8 cellular contexts compared by ENCODE assay signal in the genomic region with DNA sequence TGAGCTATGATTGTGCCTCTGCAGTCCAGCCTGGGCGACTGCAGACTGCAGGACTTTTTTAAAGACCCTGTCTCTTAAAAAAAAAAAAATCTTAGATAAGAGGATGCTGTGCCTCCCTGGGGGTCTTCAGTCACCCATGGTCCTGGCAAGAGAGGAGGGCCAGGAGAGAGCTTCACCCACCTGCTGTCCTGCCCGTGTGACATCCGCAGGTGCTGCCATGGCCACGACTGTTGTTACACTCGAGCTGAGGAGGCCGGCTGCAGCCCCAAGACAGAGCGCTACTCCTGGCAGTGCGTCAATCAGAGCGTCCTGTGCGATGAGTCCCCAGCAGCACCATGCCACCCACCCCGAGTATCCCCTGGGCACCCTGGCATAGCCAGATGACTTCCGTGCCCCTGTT. TPM values are rescaled to one million over a fixed set of nuclear protein-coding genes. Genes with fewer than 3 reads are reported as not detected.
A peak's percentile ranks its signal among the peaks of the same experiment; 100 is the strongest.
DNase-seq lines count a peak whose midpoint lies in the region; ATAC-seq, FAIRE-seq and TF ChIP-seq lines count a peak whose summit lies in the region.
"Not testable (repeated sequence)": the region's sequence is repeated elsewhere in the genome, so short reads cannot be mapped to it uniquely, and the experiment has no call there.

No MANE protein-coding gene starts in this region.

- FAIRE-seq in kidney (lab: Jason Lieb, UNC), result not testable (repeated sequence)

- H3K27me3 Mint-ChIP-seq in CD14-positive monocyte (ENCODE audit: low read depth in 3 of 3); mesothelial cell of epicardium (ENCODE audit: low read depth); type B pancreatic cell: not testable (repeated sequence)

- H3K9me3 ChIP-seq in colonic mucosa; kidney (ENCODE audit: control insufficient read depth in 1 of 2, low read length in 2 of 2): not testable (repeated sequence)

- TF ChIP-seq CTCF in CD14-positive monocyte (IDR thresholded peaks at IDR 0.05); colonic mucosa (IDR thresholded peaks at IDR 0.05); kidney (IDR thresholded peaks at IDR 0.05; ENCODE audit: borderline replicate concordance, extremely low read depth, insufficient read depth); mesothelial cell of epicardium (IDR thresholded peaks at IDR 0.05; ENCODE audit: unreplicated experiment); type B pancreatic cell (conservative IDR thresholded peaks at IDR 0.05): not testable (repeated sequence)

- H3K27ac Mint-ChIP-seq in CD14-positive monocyte, mesothelial cell of epicardium, type B pancreatic cell: not testable (repeated sequence)

- ATAC-seq in sciatic nerve, result not testable (repeated sequence)

- not testable (repeated sequence) for H3K4me1 ChIP-seq in colonic mucosa; kidney (ENCODE audit: control insufficient read depth in 1 of 2, insufficient read depth in 1 of 2, low read depth in 1 of 2, low read length in 2 of 2)

- not testable (repeated sequence) for H3K4me3 Mint-ChIP-seq in CD14-positive monocyte, mesothelial cell of epicardium, type B pancreatic cell

- peak; percentile 34 for DNase-seq in CD14-positive monocyte (ENCODE audit: low spot score)
- peak; percentile 23 for DNase-seq in activated CD4-positive, CD25-positive, alpha-beta regulatory T cell treated with anti-CD3 and anti-CD28 coated beads, Interleukin-2, amount 50 U/mL, for 72 hours
- peak; percentile 52 for DNase-seq in activated CD8-positive, alpha-beta memory T cell treated with anti-CD3 and anti-CD28 coated beads, Interleukin-2, amount 50 U/mL, for 48 hours
- DNase-seq in colonic mucosa, result peak; percentile 17
- peak; percentile 52 for DNase-seq in kidney
- peak; percentile 16 to 35 for DNase-seq in mesothelial cell of epicardium (ENCODE audit: low spot score in 2 of 2, unreplicated experiment in 2 of 2)
- peak; percentile 43 for DNase-seq in sciatic nerve (ENCODE audit: low spot score)
- peak; percentile 63 for DNase-seq in type B pancreatic cell (ENCODE audit: extremely low spot score, unreplicated experiment)

- intact Hi-C loops in CD14-positive monocyte (cut with micrococcal nuclease); colonic mucosa (cut with DNase I); kidney (cut with DNase I); sciatic nerve (cut with DNase I): not testable (repeated sequence)

- H3K36me3 ChIP-seq in colonic mucosa; kidney (ENCODE audit: control insufficient read depth in 1 of 2, insufficient read depth in 2 of 2, low read length in 2 of 2): not testable (repeated sequence)

- H3K9me3 Mint-ChIP-seq in CD14-positive monocyte, mesothelial cell of epicardium, type B pancreatic cell: not testable (repeated sequence)

- not testable (repeated sequence) for H3K4me3 ChIP-seq in colonic mucosa; kidney (ENCODE audit: low read length in 2 of 2)

- not testable (repeated sequence) for H3K27me3 ChIP-seq in colonic mucosa

- not testable (repeated sequence) for H3K4me1 Mint-ChIP-seq in CD14-positive monocyte; mesothelial cell of epicardium; type B pancreatic cell (ENCODE audit: unreplicated experiment)

- H3K9ac ChIP-seq in colonic mucosa (ENCODE audit: low read depth in 2 of 2, low read length in 2 of 2); kidney (ENCODE audit: low read length in 2 of 2): not testable (repeated sequence)

- not testable (repeated sequence) for H3K27ac ChIP-seq in colonic mucosa; kidney (ENCODE audit: low read depth in 2 of 2, low read length in 2 of 2)

- not testable (repeated sequence) for H3K36me3 Mint-ChIP-seq in CD14-positive monocyte, mesothelial cell of epicardium, type B pancreatic cell

RNA-seq across cellular contexts. Expression of gene SULT1A4, which starts 22.6 kb away (rescaled TPM):
- 100 to 1,000 TPM; 110 to 133 TPM for polyA plus RNA-seq in CD14-positive monocyte
- 10 to 100 TPM; 32.0 to 63.9 TPM for total RNA-seq in colonic mucosa
- total RNA-seq in kidney, result 18.8 TPM
- 2.5 TPM for polyA plus RNA-seq in kidney (ENCODE audit: insufficient read depth, low read depth, low replicate concordance)
- total RNA-seq in mesothelial cell of epicardium, result 2.0 to 3.2 TPM (median 2.6 TPM) in 3 replicates
- total RNA-seq in sciatic nerve, result 3.3 TPM
- 3.5 and 3.6 TPM in 2 replicates for total RNA-seq in type B pancreatic cell (ENCODE audit: low replicate concordance)

RNA-seq across cellular contexts. Expression of gene NPIPB12, which starts 23.9 kb away (rescaled TPM):
- polyA plus RNA-seq in CD14-positive monocyte (under 1 TPM; 0.28 to 0.46 TPM), kidney (ENCODE audit: insufficient read depth, low read depth, low replicate concordance) (10.6 TPM)
- total RNA-seq in colonic mucosa (10 to 100 TPM; 24.6 to 71.6 TPM), kidney (68.1 TPM), mesothelial cell of epicardium (97.9 to 109 TPM (median 105 TPM) in 3 replicates), sciatic nerve (47.5 TPM), type B pancreatic cell (ENCODE audit: low replicate concordance) (40.1 and 50.2 TPM in 2 replicates)

RNA-seq across cellular contexts. Expression of gene SLX1B, which starts 27.9 kb away (rescaled TPM):
- polyA plus RNA-seq in CD14-positive monocyte (10 to 100 TPM; 34.4 to 37.7 TPM), kidney (ENCODE audit: insufficient read depth, low read depth, low replicate concordance) (7.0 TPM)
- total RNA-seq in colonic mucosa (10 to 100 TPM; 30.1 to 33.4 TPM), kidney (35.5 TPM), mesothelial cell of epicardium (33.5 to 45.5 TPM (median 43.0 TPM) in 3 replicates), sciatic nerve (12.3 TPM), type B pancreatic cell (ENCODE audit: low replicate concordance) (32.9 and 39.6 TPM in 2 replicates)

RNA-seq across cellular contexts. Expression of gene BOLA2, which starts 28.1 kb away (rescaled TPM):
- polyA plus RNA-seq in CD14-positive monocyte (10 to 100 TPM; 16.0 to 24.8 TPM), kidney (ENCODE audit: insufficient read depth, low read depth, low replicate concordance) (17.0 TPM)
- total RNA-seq in colonic mucosa (1 to 10 TPM; 5.5 to 6.6 TPM), kidney (6.6 TPM), mesothelial cell of epicardium (7.0 to 7.8 TPM (median 7.4 TPM) in 3 replicates), sciatic nerve (9.5 TPM), type B pancreatic cell (ENCODE audit: low replicate concordance) (2.5 and 6.0 TPM in 2 replicates)
